10 cellular contexts compared by ENCODE assay signal in the genomic region with DNA sequence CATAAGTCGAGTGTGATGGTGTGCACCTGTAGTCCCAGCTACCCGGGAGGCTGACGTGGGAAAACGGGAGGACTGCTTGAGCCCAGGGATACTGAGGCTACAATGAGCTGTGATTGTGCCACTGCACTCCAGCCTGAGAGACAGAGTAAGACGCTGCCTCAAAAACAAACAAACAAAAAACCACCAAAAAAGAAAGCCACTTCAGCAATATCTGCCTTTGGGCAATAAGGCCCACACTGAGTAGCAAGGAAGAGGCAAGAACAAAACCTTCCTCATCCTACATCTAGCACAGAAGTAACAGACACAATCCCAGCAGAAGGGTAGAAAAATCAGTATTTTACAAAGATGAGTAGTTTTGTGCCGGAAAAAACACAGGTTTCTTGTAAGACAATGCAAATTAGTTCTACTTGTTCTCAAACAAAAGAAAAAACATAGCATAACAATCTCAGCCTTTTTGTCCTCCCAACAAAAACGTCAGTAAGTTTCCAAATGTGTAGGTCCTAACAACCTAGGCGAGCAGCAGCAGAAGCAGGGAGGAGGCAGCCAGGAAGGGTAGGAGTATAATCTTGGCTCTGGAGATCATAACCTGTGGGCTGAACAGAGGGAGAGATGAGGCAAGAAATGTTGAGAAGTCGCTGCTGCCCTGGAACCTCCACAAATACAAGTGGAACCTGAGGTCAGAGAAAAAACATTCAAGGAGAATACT. TPM values are rescaled to one million over a fixed set of nuclear protein-coding genes. Genes with fewer than 3 reads are reported as not detected.
DNase-seq lines count a peak whose midpoint lies in the region; ATAC-seq and TF ChIP-seq lines count a peak whose summit lies in the region.
"Had no signal": no experiment of that assay in that cellular context is flagged by ENCODE, and none has a peak within 500 bp of the region (broad histone marks: within the 10 kb centered on the region; RNA-seq: fewer than 3 reads in every experiment).

No MANE protein-coding gene starts in this region.

- H3K4me1 ChIP-seq in mesendoderm (ENCODE audit: control insufficient read depth, low read depth, low read length) (peaks cover 3% of the 10 kb centered on the region), transverse colon (peaks cover 4 to 43% (median 28%) of the 10 kb centered on the region in 4 donors)

- no peak overlapping the region for H2BK120ac ChIP-seq in mesendoderm (ENCODE audit: low read depth, low read length)

- no peak overlapping the region for H3K23ac ChIP-seq in mesendoderm (ENCODE audit: low read length)

- no peak overlapping the region for H3K4me3 ChIP-seq in mesendoderm (ENCODE audit: low read length)
- no peak overlapping the region for H3K4me3 ChIP-seq in transverse colon
- H3K4me3 ChIP-seq: spleen had no signal

- no peak overlapping the region for H4K8ac ChIP-seq in mesendoderm (ENCODE audit: low read depth, low read length)

- peaks cover 5% of the 10 kb centered on the region for H3K79me1 ChIP-seq in mesendoderm (ENCODE audit: low read length)

- WGBS in mesendoderm (ENCODE audit: extremely low coverage, insufficient coverage, low lambda C conversion rate): no CpG with 5 or more reads among the region's 9 CpGs
- 63 to 78% methylated on average over 3 to 9 of the region's 9 CpGs for WGBS in transverse colon (ENCODE audit: low coverage in 1 of 2), 2 donors

- H3K4me2 ChIP-seq in mesendoderm (ENCODE audit: low read length): no peak overlapping the region

- H3K36me3 Mint-ChIP-seq in activated naive CD4-positive, alpha-beta T cell treated with anti-CD3 and anti-CD28 coated beads, Interleukin-2, amount 50 U/mL, for 24 hours: peaks cover 45% of the 10 kb centered on the region
- peaks cover 100% of the 10 kb centered on the region for H3K36me3 Mint-ChIP-seq in activated T-helper 17 cell treated with anti-CD3 and anti-CD28 coated beads, Interleukin-2, amount 50 U/mL, for 72 hours (ENCODE audit: low read depth)
- peaks cover 57 to 68% of the 10 kb centered on the region in 2 donors for H3K36me3 Mint-ChIP-seq in stimulated activated naive B cell treated with anti-CD40 and anti-IgM and Interleukin-4, amounts not matched to agents 10 μg/mL and 1 μg/mL and 100 μg/mL, for 72 hours

- H3K27me3 Mint-ChIP-seq in activated naive CD4-positive, alpha-beta T cell treated with anti-CD3 and anti-CD28 coated beads, Interleukin-2, amount 50 U/mL, for 24 hours: no peaks in the 10 kb centered on the region
- no peaks in the 10 kb centered on the region for H3K27me3 Mint-ChIP-seq in activated T-helper 17 cell treated with anti-CD3 and anti-CD28 coated beads, Interleukin-2, amount 50 U/mL, for 72 hours
- no peaks in the 10 kb centered on the region for H3K27me3 Mint-ChIP-seq in stimulated activated naive B cell treated with anti-CD40 and anti-IgM and Interleukin-4, amounts not matched to agents 10 μg/mL and 1 μg/mL and 100 μg/mL, for 72 hours

- no peaks in the 10 kb centered on the region for H3K9me3 Mint-ChIP-seq in activated naive CD4-positive, alpha-beta T cell treated with anti-CD3 and anti-CD28 coated beads, Interleukin-2, amount 50 U/mL, for 24 hours
- no peaks in the 10 kb centered on the region for H3K9me3 Mint-ChIP-seq in activated T-helper 17 cell treated with anti-CD3 and anti-CD28 coated beads, Interleukin-2, amount 50 U/mL, for 72 hours
- H3K9me3 Mint-ChIP-seq in stimulated activated naive B cell treated with anti-CD40 and anti-IgM and Interleukin-4, amounts not matched to agents 10 μg/mL and 1 μg/mL and 100 μg/mL, for 72 hours: no peaks in the 10 kb centered on the region

- H3K27ac ChIP-seq in mesendoderm (ENCODE audit: low read depth, low read length) (no peak overlapping the region), transverse colon (peak overlapping the region in 2 of 4 donors; percentile 94 to 98)

- H2AK5ac ChIP-seq in mesendoderm (ENCODE audit: low read length): no peak overlapping the region

- TF ChIP-seq CTCF in transverse colon (IDR thresholded peaks at IDR 0.05): no peak

- peaks cover 5% of the 10 kb centered on the region for H3K79me2 ChIP-seq in mesendoderm (ENCODE audit: control insufficient read depth, insufficient read depth, low read length)

- no peak overlapping the region for H2BK5ac ChIP-seq in mesendoderm (ENCODE audit: low read length)

- H4K5ac ChIP-seq in mesendoderm (ENCODE audit: low read length): no peak overlapping the region

- H3K56ac ChIP-seq in mesendoderm (ENCODE audit: low read length): no peak overlapping the region

- H3K36me3 ChIP-seq in mesendoderm (ENCODE audit: control insufficient read depth, insufficient read depth, low read length) (peaks cover 11% of the 10 kb centered on the region), transverse colon (peaks cover 0 to 35% (median 19%) of the 10 kb centered on the region in 4 donors)

- peak overlapping the region; percentile 19 for H3K4me3 Mint-ChIP-seq in activated naive CD4-positive, alpha-beta T cell treated with anti-CD3 and anti-CD28 coated beads, Interleukin-2, amount 50 U/mL, for 24 hours
- peak overlapping the region; percentile 94 for H3K4me3 Mint-ChIP-seq in activated T-helper 17 cell treated with anti-CD3 and anti-CD28 coated beads, Interleukin-2, amount 50 U/mL, for 72 hours
- peak overlapping the region in 1 of 2 donors; percentile 12 for H3K4me3 Mint-ChIP-seq in stimulated activated naive B cell treated with anti-CD40 and anti-IgM and Interleukin-4, amounts not matched to agents 10 μg/mL and 1 μg/mL and 100 μg/mL, for 72 hours

- no peak for TF ChIP-seq POLR2A in transverse colon (IDR thresholded peaks at IDR 0.05)

- H3K18ac ChIP-seq in mesendoderm (ENCODE audit: low read length): no peak overlapping the region

- H3K27me3 ChIP-seq in mesendoderm (ENCODE audit: insufficient read depth, low read length, poor library complexity): no peaks in the 10 kb centered on the region
- no peaks in the 10 kb centered on the region for H3K27me3 ChIP-seq in transverse colon
- H3K27me3 ChIP-seq: spleen had no signal

- H3K4me1 Mint-ChIP-seq in activated naive CD4-positive, alpha-beta T cell treated with anti-CD3 and anti-CD28 coated beads, Interleukin-2, amount 50 U/mL, for 24 hours: peaks cover 75% of the 10 kb centered on the region
- H3K4me1 Mint-ChIP-seq in activated T-helper 17 cell treated with anti-CD3 and anti-CD28 coated beads, Interleukin-2, amount 50 U/mL, for 72 hours: peaks cover 58% of the 10 kb centered on the region
- H3K4me1 Mint-ChIP-seq in stimulated activated naive B cell treated with anti-CD40 and anti-IgM and Interleukin-4, amounts not matched to agents 10 μg/mL and 1 μg/mL and 100 μg/mL, for 72 hours: peaks cover 39 to 73% of the 10 kb centered on the region in 2 donors

- H3K4ac ChIP-seq in mesendoderm (ENCODE audit: low read depth, low read length): no peak overlapping the region

- in situ Hi-C loops in transverse colon (cut with MboI; ENCODE audit: low pct_ligation_motif_present in 1 of 4, low pct_unique_long_range_greater_than_20kb in 1 of 4, low sequenced_read_pairs in 3 of 4): no loop called here

- no peak for DNase-seq in activated naive CD4-positive, alpha-beta T cell treated with Interleukin-2 at 50 U/mL for 16 hours
- peak; percentile 24 for DNase-seq in kidney glomerular epithelial cell (lab: John Stamatoyannopoulos, UW)
- DNase-seq in stimulated activated naive B cell treated with anti-CD40 and anti-IgM and Interleukin-4, amounts not matched to agents 10 μg/mL and 1 μg/mL and 100 μg/mL, for 72 hours: no peak
- no peak for DNase-seq in mesendoderm
- DNase-seq in stimulated activated CD8-positive, alpha-beta memory T cell treated with anti-CD3 and anti-CD28 coated beads, Interleukin-4, amount 100 ng/mL, for 48 hours: no peak
- DNase-seq in transverse colon: no peak
- DNase-seq: erythroblast, spleen had no signal

- ATAC-seq in activated T-helper 17 cell treated with anti-CD3 and anti-CD28 coated beads, Interleukin-2, amount 50 U/mL, for 72 hours (replicated peaks): no peak
- no peak for ATAC-seq in stimulated activated naive B cell treated with anti-CD40 and anti-IgM and Interleukin-4, amounts not matched to agents 10 μg/mL and 1 μg/mL and 100 μg/mL, for 72 hours (replicated peaks)

- H3K9ac ChIP-seq in mesendoderm (ENCODE audit: low read length): no peak overlapping the region

- no peak for TF ChIP-seq EP300 in transverse colon (IDR thresholded peaks at IDR 0.05; ENCODE audit: low read depth)

- no peaks in the 10 kb centered on the region for H3K9me3 ChIP-seq in transverse colon
- H3K9me3 ChIP-seq: spleen had no signal

- H3K27ac Mint-ChIP-seq in activated naive CD4-positive, alpha-beta T cell treated with anti-CD3 and anti-CD28 coated beads, Interleukin-2, amount 50 U/mL, for 24 hours: peak overlapping the region; percentile 17
- peak overlapping the region; percentile 69 for H3K27ac Mint-ChIP-seq in activated T-helper 17 cell treated with anti-CD3 and anti-CD28 coated beads, Interleukin-2, amount 50 U/mL, for 72 hours
- peak overlapping the region; percentile 67 for H3K27ac Mint-ChIP-seq in stimulated activated naive B cell treated with anti-CD40 and anti-IgM and Interleukin-4, amounts not matched to agents 10 μg/mL and 1 μg/mL and 100 μg/mL, for 72 hours

- H2BK15ac ChIP-seq in mesendoderm (replicated peaks; ENCODE audit: low read depth): no peak overlapping the region

- intact Hi-C loops in transverse colon (cut with DNase I; ENCODE audit: low total_unique reads): no loop called here

RNA-seq across cellular contexts. Expression of a gene that starts 5.7 kb away (rescaled TPM):
- 100 to 1,000 TPM in 1 of 2 donors, 10 to 100 TPM in 1; 85.9 to 101 TPM for total RNA-seq in activated T-helper 17 cell treated with anti-CD3 and anti-CD28 coated beads, Interleukin-2, amount 50 U/mL, for 72 hours
- 92.3 TPM for polyA plus RNA-seq in mesendoderm (2013, experiment 1 of 2)
- 90.2 TPM for polyA plus RNA-seq in mesendoderm (2013, experiment 2 of 2)
- 10 to 100 TPM; 35.5 to 62.5 (median 53.8) TPM for total RNA-seq in transverse colon

RNA-seq across cellular contexts. Expression of a gene that starts 6.3 kb away (rescaled TPM):
- total RNA-seq in activated T-helper 17 cell treated with anti-CD3 and anti-CD28 coated beads, Interleukin-2, amount 50 U/mL, for 72 hours: 10 to 100 TPM; 64.6 to 78.5 TPM
- 51.9 TPM for polyA plus RNA-seq in mesendoderm (2013, experiment 1 of 2)
- 53.0 TPM for polyA plus RNA-seq in mesendoderm (2013, experiment 2 of 2)
- 10 to 100 TPM in 3 of 4 donors, 1 to 10 TPM in 1; 6.0 to 61.9 (median 39.4) TPM for total RNA-seq in transverse colon

RNA-seq across cellular contexts. Expression of a gene that starts 15.4 kb away (rescaled TPM):
- 10 to 100 TPM; 12.3 to 20.9 TPM for total RNA-seq in activated T-helper 17 cell treated with anti-CD3 and anti-CD28 coated beads, Interleukin-2, amount 50 U/mL, for 72 hours
- polyA plus RNA-seq in mesendoderm (2013, experiment 1 of 2): 22.7 TPM
- polyA plus RNA-seq in mesendoderm (2013, experiment 2 of 2): 22.3 TPM
- 100 to 1,000 TPM in 1 of 4 donors, 10 to 100 TPM in 3; 10.6 to 174 (median 22.2) TPM for total RNA-seq in transverse colon

RNA-seq across cellular contexts. Expression of a gene that starts 35.6 kb away (rescaled TPM):
- 10 to 100 TPM; 24.8 to 36.7 TPM for total RNA-seq in activated T-helper 17 cell treated with anti-CD3 and anti-CD28 coated beads, Interleukin-2, amount 50 U/mL, for 72 hours
- 18.8 TPM for polyA plus RNA-seq in mesendoderm (2013, experiment 1 of 2)
- polyA plus RNA-seq in mesendoderm (2013, experiment 2 of 2): 18.7 TPM
- 100 to 1,000 TPM in 1 of 4 donors, 10 to 100 TPM in 3; 49.1 to 301 (median 63.5) TPM for total RNA-seq in transverse colon

RNA-seq across cellular contexts. Expression of a gene that starts 40.1 kb away (rescaled TPM):
- total RNA-seq in activated T-helper 17 cell treated with anti-CD3 and anti-CD28 coated beads, Interleukin-2, amount 50 U/mL, for 72 hours: 10 to 100 TPM; 65.0 to 98.2 TPM
- polyA plus RNA-seq in mesendoderm (2013, experiment 1 of 2): 106 TPM
- 106 TPM for polyA plus RNA-seq in mesendoderm (2013, experiment 2 of 2)
- 10 to 100 TPM; 33.0 to 52.0 (median 40.1) TPM for total RNA-seq in transverse colon

Comparison
In these comparisons a context has a peak if more than half of its experiments do, and no peak if none do; other contexts are left out.
1. H3K27ac Mint-ChIP-seq: peak in every context shown above with its lines; median percentile 69 in activated T-helper 17 cell treated with anti-CD3 and anti-CD28 coated beads, Interleukin-2, amount 50 U/mL, for 72 hours; 67 in stimulated activated naive B cell treated with anti-CD40 and anti-IgM and Interleukin-4, amounts not matched to agents 10 μg/mL and 1 μg/mL and 100 μg/mL, for 72 hours; 17 in activated naive CD4-positive, alpha-beta T cell treated with anti-CD3 and anti-CD28 coated beads, Interleukin-2, amount 50 U/mL, for 24 hours.